15 cellular contexts compared by ENCODE assay signal in genomic region chr3:36362973-36363372, GRCh38. TPM values are rescaled to one million over a fixed set of nuclear protein-coding genes. Genes with fewer than 3 reads are reported as not detected.
A peak's percentile ranks its signal among the peaks of the same experiment; 100 is the strongest.
DNase-seq lines count a peak whose midpoint lies in the region; ATAC-seq and TF ChIP-seq lines count a peak whose summit lies in the region.
"Had no signal": no experiment of that assay in that cellular context is flagged by ENCODE, and none has a peak within 500 bp of the region (broad histone marks: within the 10 kb centered on the region; RNA-seq: fewer than 3 reads in every experiment).

No MANE protein-coding gene starts in this region.

- H3K27ac Mint-ChIP-seq in Caco-2 (ENCODE audit: unreplicated experiment), result no peak overlapping the region
- H3K27ac Mint-ChIP-seq: CD4-positive, alpha-beta T cell; effector memory CD8-positive, alpha-beta T cell had no signal

- no TSS peak for BruUV-seq in Caco-2 (replicated peaks; lab: Mats Ljungman, UMichigan)

- H3K4me3 ChIP-seq in brain microvascular endothelial cell (ENCODE audit: low read depth, low read length) (no peak overlapping the region), Caco-2 (ENCODE audit: low read depth, low read length) (no peak overlapping the region)

- H3K36me3 ChIP-seq in brain microvascular endothelial cell (replicated peaks), result no peaks in the 10 kb centered on the region
- H3K36me3 ChIP-seq in Caco-2 (ENCODE audit: control insufficient read depth, insufficient read depth, low read length), result no peaks in the 10 kb centered on the region
- H3K36me3 ChIP-seq: WERI-Rb-1 had no signal

- H3K9me3 Mint-ChIP-seq in Caco-2 (ENCODE audit: unreplicated experiment), result no peaks in the 10 kb centered on the region
- H3K9me3 Mint-ChIP-seq: CD4-positive, alpha-beta T cell had no signal

- POLR2A ChIA-PET in Caco-2 (lab: Charles Lee), result no interaction called here

- no peaks in the 10 kb centered on the region for H3K9me3 ChIP-seq in Caco-2

- no peaks in the 10 kb centered on the region for H3K36me3 Mint-ChIP-seq in Caco-2 (ENCODE audit: insufficient read depth, unreplicated experiment)

- peak; percentile 60 for DNase-seq in Caki2 (ENCODE audit: low read depth)
- peak; percentile 88 for DNase-seq in LHCN-M2 (ENCODE audit: low read depth)
- DNase-seq in brain microvascular endothelial cell, result peak; percentile 72
- DNase-seq in kidney tubule cell (ENCODE audit: low spot score), result peak; percentile 89
- DNase-seq in Caco-2, result no peak
- DNase-seq in pons (ENCODE audit: low spot score), result no peak
- no peak for DNase-seq in SHP77 (lab: John Stamatoyannopoulos, UW)
- DNase-seq: activated effector memory CD4-positive, alpha-beta T cell treated with anti-CD3 and anti-CD28 coated beads, Interleukin-2, amount 50 U/mL, for 16 hours; CD4-positive, alpha-beta T cell; effector memory CD8-positive, alpha-beta T cell; left cardiac atrium; NCI-H1436; right cardiac atrium; WERI-Rb-1 had no signal

- H3K27me3 Mint-ChIP-seq in Caco-2 (ENCODE audit: insufficient read depth, unreplicated experiment), result peaks cover 6% of the 10 kb centered on the region
- H3K27me3 Mint-ChIP-seq: CD4-positive, alpha-beta T cell; effector memory CD8-positive, alpha-beta T cell had no signal

- H3K27ac ChIP-seq in brain microvascular endothelial cell, result peak overlapping the region; percentile 51
- H3K27ac ChIP-seq: WERI-Rb-1 had no signal

- H3K27me3 ChIP-seq in brain microvascular endothelial cell (replicated peaks) (no peaks in the 10 kb centered on the region), Caco-2 (replicated peaks; ENCODE audit: control insufficient read depth, insufficient read depth, low read length) (no peaks in the 10 kb centered on the region)

- no peak overlapping the region for H3K4me3 Mint-ChIP-seq in Caco-2 (ENCODE audit: unreplicated experiment)
- H3K4me3 Mint-ChIP-seq: CD4-positive, alpha-beta T cell; effector memory CD8-positive, alpha-beta T cell had no signal

- no peaks in the 10 kb centered on the region for H3K4me1 Mint-ChIP-seq in Caco-2 (ENCODE audit: low read depth, unreplicated experiment)

- CTCF ChIA-PET in Caco-2 (lab: Charles Lee), result no interaction called here

- ATAC-seq in HG02623 (IDR thresholded peaks at IDR 0.05; ENCODE audit: unreplicated experiment), result no peak
- ATAC-seq: effector memory CD8-positive, alpha-beta T cell; left cardiac atrium; right cardiac atrium had no signal

- TF ChIP-seq CTCF in brain microvascular endothelial cell (IDR thresholded peaks at IDR 0.05; ENCODE audit: low read depth, low read length, missing control alignments) (no peak), Caco-2 (IDR thresholded peaks at IDR 0.05; ENCODE audit: insufficient read depth in 1 of 2, low read depth in 1 of 2, low read length in 1 of 2, severe bottlenecking in 1 of 2, unreplicated experiment in 1 of 2) (no peak)

- in situ Hi-C loops in Caki2 (cut with HindIII; ENCODE audit: low pct_unique_long_range_greater_than_20kb, low sequenced_read_pairs) (no loop called here), brain microvascular endothelial cell (cut with HindIII; ENCODE audit: low pct_ligation_motif_present, low sequenced_read_pairs) (no loop called here)

- no peaks in the 10 kb centered on the region for H3K4me1 ChIP-seq in Caco-2

- intact Hi-C loops in Caco-2 (cut with micrococcal nuclease; ENCODE audit: unreplicated experiment), result no loop called here

RNA-seq across cellular contexts. Expression of gene STAC, which starts 17.3 kb away (rescaled TPM):
- 8.7 and 13.3 TPM in 2 replicates for total RNA-seq in Caki2 (2014; rRNA removed; shearing (Covaris generic); ENCODE audit: low replicate concordance)
- total RNA-seq in LHCN-M2 (2014; rRNA removed) (0.26 and 0.52 TPM in 2 replicates), Caco-2 (2022) (not detected in 2 replicates)
- 0.40 TPM for polyA plus RNA-seq in LHCN-M2 (2012)
- total RNA-seq: CD4-positive, alpha-beta T cell had no signal

Comparison
In these comparisons a context has a peak if more than half of its experiments do, and no peak if none do; other contexts are left out.
1. DNase-seq: peak in Caki2 (single experiment), LHCN-M2 (single experiment), brain microvascular endothelial cell (single experiment) and kidney tubule cell (single experiment); none in Caco-2 (0 of 2), pons (single experiment) and SHP77 (0 of 2).